8 cellular contexts compared by ENCODE assay signal in genomic region chr17:7234100-7235012, GRCh38. TPM values are rescaled to one million over a fixed set of nuclear protein-coding genes. Genes with fewer than 3 reads are reported as not detected.
DNase-seq lines count a peak whose midpoint lies in the region; ATAC-seq and TF ChIP-seq lines count a peak whose summit lies in the region.

Gene DVL2 (minus strand): TSS chr17:7234517. CDS start chr17:7234262, 255 bp downstream.

- ATAC-seq in GM19397 (IDR thresholded peaks at IDR 0.05; ENCODE audit: unreplicated experiment) (peak; percentile 66), lung (ENCODE audit: insufficient read depth, low FRiP score) (peak; percentile 50)

- no peak for TF ChIP-seq CTCF in lung (IDR thresholded peaks at IDR 0.05; ENCODE audit: control extremely low read depth, extremely low read depth)

- H3K9me3 ChIP-seq in lung (ENCODE audit: control insufficient read depth in 2 of 2, insufficient read depth in 1 of 2, low read length in 1 of 2): no peaks in the 10 kb centered on the region

- no peaks in the 10 kb centered on the region for H3K27me3 ChIP-seq in lung (ENCODE audit: control insufficient read depth, insufficient read depth)

- peak within 1 kb of the TSS; percentile 76 for H3K4me3 ChIP-seq in lung

- DNase-seq in C1 segment of cervical spinal cord (lab: John Stamatoyannopoulos, UW): peak; percentile 72 to 96 (median 93)
- peak; percentile 96 for DNase-seq in HK-2 (ENCODE audit: unreplicated experiment)
- DNase-seq in NK-92 treated with Interleukin-12 subunit alpha and Interleukin-12 subunit beta, amount 100 ng/mL, for 24 hours (lab: John Stamatoyannopoulos, UW): peak; percentile 81
- DNase-seq in activated CD8-positive, alpha-beta memory T cell treated with anti-CD3 and anti-CD28 coated beads for 24 hours: peak; percentile 97
- DNase-seq in effector CD4-positive, alpha-beta T cell: peak; percentile 94
- DNase-seq in lung (ENCODE audit: low spot score): peak; percentile 97
- peak; percentile 88 to 94 (median 89) for DNase-seq in stimulated activated CD4-positive, alpha-beta T cell treated with anti-CD3 and anti-CD28 coated beads, TNF-alpha, amount 100 ng/mL, for 24 hours (ENCODE audit: low read depth in 3 of 3)

- peaks cover 0 to 25% of the 10 kb centered on the region in 2 donors for H3K36me3 ChIP-seq in lung (ENCODE audit: control insufficient read depth in 2 of 2, insufficient read depth in 2 of 2, low read length in 2 of 2)

- H3K4me1 ChIP-seq in lung (ENCODE audit: control insufficient read depth in 2 of 2, insufficient read depth in 2 of 2, low read length in 2 of 2): peaks cover 4% of the 10 kb centered on the region in 2 donors

- WGBS in lung, 2 donors: 1% methylated on average over 72 to 74 of the region's 74 CpGs

- peak within 1 kb of the TSS; percentile 84 to 85 for H3K27ac ChIP-seq in lung (ENCODE audit: low read depth in 1 of 2, low read length in 1 of 2)

RNA-seq across cellular contexts. Expression of gene DVL2, which starts in this region (rescaled TPM):
- 10 to 100 TPM; 45.3 to 57.5 TPM for total RNA-seq in lung
- polyA plus RNA-seq in lung: 10 to 100 TPM; 22.2 to 25.1 TPM

Comparison
In these comparisons a context has a peak if more than half of its experiments do, and no peak if none do; other contexts are left out.
1. Peak in every context shown above with its lines: DNase-seq, ATAC-seq, H3K4me3 ChIP-seq and H3K27ac ChIP-seq.